In genomic region chr17:40557531-40558299, GRCh38 we compare ENCODE assay signal across 12 cellular contexts. TPM values are rescaled to one million over a fixed set of nuclear protein-coding genes. Genes with fewer than 3 reads are reported as not detected.
DNase-seq lines count a peak whose midpoint lies in the region; ATAC-seq and TF ChIP-seq lines count a peak whose summit lies in the region.
"Had no signal": no experiment of that assay in that cellular context is flagged by ENCODE, and none has a peak within 500 bp of the region (broad histone marks: within the 10 kb centered on the region; RNA-seq: fewer than 3 reads in every experiment).

No MANE protein-coding gene starts in this region.

- H3K27me3 Mint-ChIP-seq in activated CD4-positive, alpha-beta memory T cell treated with anti-CD3 and anti-CD28 coated beads, Interleukin-2, amount 10 ng/mL, durations not matched to agents 7 days and 5 days = peaks cover 15% of the 10 kb centered on the region
- H3K27me3 Mint-ChIP-seq in endothelial cell (ENCODE audit: unreplicated experiment) = peaks cover 6% of the 10 kb centered on the region

- POLR2A ChIA-PET in activated CD4-positive, alpha-beta memory T cell treated with anti-CD3 and anti-CD28 coated beads, Interleukin-2, amount 10 ng/mL, durations not matched to agents 7 days and 5 days (lab: Charles Lee) = interaction anchor here (1.7 to 7.4 kb wide), 4 partner anchors 9 to 138 kb away, joined by 4 to 81 read pairs (median 58); partner anchors contain the start of gene TOP2A

- H3K4me3 Mint-ChIP-seq in activated CD4-positive, alpha-beta memory T cell treated with anti-CD3 and anti-CD28 coated beads, Interleukin-2, amount 10 ng/mL, durations not matched to agents 7 days and 5 days = no peak overlapping the region
- no peak overlapping the region for H3K4me3 Mint-ChIP-seq in stimulated activated effector memory CD8-positive, alpha-beta T cell treated with anti-CD3 and anti-CD28 coated beads, Interleukin-12 subunit alpha, Interleukin-12 subunit beta, amount 100 ng/mL, for 72 hours
- H3K4me3 Mint-ChIP-seq in endothelial cell (ENCODE audit: unreplicated experiment) = no peak overlapping the region

- no peaks in the 10 kb centered on the region for H3K9me3 Mint-ChIP-seq in activated CD4-positive, alpha-beta memory T cell treated with anti-CD3 and anti-CD28 coated beads, Interleukin-2, amount 10 ng/mL, durations not matched to agents 7 days and 5 days
- H3K9me3 Mint-ChIP-seq in stimulated activated effector memory CD8-positive, alpha-beta T cell treated with anti-CD3 and anti-CD28 coated beads, Interleukin-12 subunit alpha, Interleukin-12 subunit beta, amount 100 ng/mL, for 72 hours = no peaks in the 10 kb centered on the region
- no peaks in the 10 kb centered on the region for H3K9me3 Mint-ChIP-seq in endothelial cell (ENCODE audit: unreplicated experiment)

- peak; percentile 3 for DNase-seq in GM13977 (ENCODE audit: low spot score)
- peak; percentile 15 for DNase-seq in activated CD4-positive, alpha-beta memory T cell treated with anti-CD3 and anti-CD28 coated beads, Interleukin-2, amount 10 ng/mL, durations not matched to agents 7 days and 5 days
- DNase-seq in left ventricle myocardium superior = peak; percentile 66
- DNase-seq in stimulated activated effector memory CD8-positive, alpha-beta T cell treated with anti-CD3 and anti-CD28 coated beads, Interleukin-12 subunit alpha, Interleukin-12 subunit beta, amount 100 ng/mL, for 72 hours (ENCODE audit: low spot score in 2 of 2) = no peak
- DNase-seq in endothelial cell (ENCODE audit: low spot score) = no peak
- no peak for DNase-seq in DMS 273 (lab: John Stamatoyannopoulos, UW; ENCODE audit: unreplicated experiment)
- DNase-seq in germinal center (ENCODE audit: low spot score) = no peak
- DNase-seq: Karpas-422 had no signal

- intact Hi-C loops in left ventricle myocardium superior (cut with micrococcal nuclease) = no loop called here

- no peak overlapping the region for H3K27ac Mint-ChIP-seq in activated CD4-positive, alpha-beta memory T cell treated with anti-CD3 and anti-CD28 coated beads, Interleukin-2, amount 10 ng/mL, durations not matched to agents 7 days and 5 days
- peak overlapping the region; percentile 52 for H3K27ac Mint-ChIP-seq in stimulated activated effector memory CD8-positive, alpha-beta T cell treated with anti-CD3 and anti-CD28 coated beads, Interleukin-12 subunit alpha, Interleukin-12 subunit beta, amount 100 ng/mL, for 72 hours
- no peak overlapping the region for H3K27ac Mint-ChIP-seq in endothelial cell (ENCODE audit: unreplicated experiment)

- peaks cover 41% of the 10 kb centered on the region for H3K36me3 Mint-ChIP-seq in activated CD4-positive, alpha-beta memory T cell treated with anti-CD3 and anti-CD28 coated beads, Interleukin-2, amount 10 ng/mL, durations not matched to agents 7 days and 5 days (ENCODE audit: low read depth)
- H3K36me3 Mint-ChIP-seq in stimulated activated effector memory CD8-positive, alpha-beta T cell treated with anti-CD3 and anti-CD28 coated beads, Interleukin-12 subunit alpha, Interleukin-12 subunit beta, amount 100 ng/mL, for 72 hours = peaks cover 100% of the 10 kb centered on the region
- H3K36me3 Mint-ChIP-seq in endothelial cell (ENCODE audit: low read depth, unreplicated experiment) = no peaks in the 10 kb centered on the region

- CTCF ChIA-PET in activated CD4-positive, alpha-beta memory T cell treated with anti-CD3 and anti-CD28 coated beads, Interleukin-2, amount 10 ng/mL, durations not matched to agents 7 days and 5 days (lab: Charles Lee) = interaction anchor here (0.6 to 13.0 kb wide), 4 partner anchors 20 to 195 kb away, joined by 3 to 266 read pairs (median 32); partner anchors contain the start of gene TOP2A

- peak; percentile 12 for ATAC-seq in left ventricle myocardium superior
- ATAC-seq in stimulated activated effector memory CD8-positive, alpha-beta T cell treated with anti-CD3 and anti-CD28 coated beads, Interleukin-12 subunit alpha, Interleukin-12 subunit beta, amount 100 ng/mL, for 72 hours = no peak
- ATAC-seq in GM21390 (IDR thresholded peaks at IDR 0.05; ENCODE audit: unreplicated experiment) = no peak
- ATAC-seq: HCT116 had no signal

- in situ Hi-C loops in GM13977 (cut with MboI; ENCODE audit: low pct_unique_long_range_greater_than_20kb, low sequenced_read_pairs, unreplicated experiment) = no loop called here

- no peak for TF ChIP-seq CTCF in GM13977 (IDR thresholded peaks at IDR 0.05; ENCODE audit: extremely low read depth, insufficient read depth, missing control alignments)
- TF ChIP-seq CTCF in endothelial cell (IDR thresholded peaks at IDR 0.05; ENCODE audit: unreplicated experiment) = no peak

- H3K4me1 Mint-ChIP-seq in activated CD4-positive, alpha-beta memory T cell treated with anti-CD3 and anti-CD28 coated beads, Interleukin-2, amount 10 ng/mL, durations not matched to agents 7 days and 5 days = peaks cover 73% of the 10 kb centered on the region
- H3K4me1 Mint-ChIP-seq in stimulated activated effector memory CD8-positive, alpha-beta T cell treated with anti-CD3 and anti-CD28 coated beads, Interleukin-12 subunit alpha, Interleukin-12 subunit beta, amount 100 ng/mL, for 72 hours = peaks cover 78% of the 10 kb centered on the region
- peaks cover 46% of the 10 kb centered on the region for H3K4me1 Mint-ChIP-seq in endothelial cell (ENCODE audit: unreplicated experiment)

RNA-seq across cellular contexts. Expression of gene CCR7, which starts 7.6 kb away (rescaled TPM):
- 10 to 100 TPM; 43.3 to 44.6 TPM for total RNA-seq in activated CD4-positive, alpha-beta memory T cell treated with anti-CD3 and anti-CD28 coated beads, Interleukin-2, amount 10 ng/mL, durations not matched to agents 7 days and 5 days
- total RNA-seq in left ventricle myocardium superior = 0.22 TPM
- total RNA-seq in endothelial cell (ENCODE audit: unreplicated experiment) = 0.51 TPM
- total RNA-seq: renal cortical epithelial cell, thoracic aorta had no signal

RNA-seq across cellular contexts. Expression of gene TNS4, which starts 56.3 kb away (rescaled TPM):
- 10 to 100 TPM in 1 of 2 experiments, 1 to 10 TPM in 1; 9.5 to 12.7 TPM for total RNA-seq in activated CD4-positive, alpha-beta memory T cell treated with anti-CD3 and anti-CD28 coated beads, Interleukin-2, amount 10 ng/mL, durations not matched to agents 7 days and 5 days
- not detected for total RNA-seq in left ventricle myocardium superior
- total RNA-seq in endothelial cell (ENCODE audit: unreplicated experiment) = 0.08 TPM

Comparison
In these comparisons a context has a peak if more than half of its experiments do, and no peak if none do; other contexts are left out.
1. DNase-seq: peak in GM13977 (single experiment), activated CD4-positive, alpha-beta memory T cell treated with anti-CD3 and anti-CD28 coated beads, Interleukin-2, amount 10 ng/mL, durations not matched to agents 7 days and 5 days (single experiment) and left ventricle myocardium superior (single experiment); none in stimulated activated effector memory CD8-positive, alpha-beta T cell treated with anti-CD3 and anti-CD28 coated beads, Interleukin-12 subunit alpha, Interleukin-12 subunit beta, amount 100 ng/mL, for 72 hours (0 of 2), endothelial cell (single experiment), DMS 273 (single experiment) and germinal center (single experiment).
2. RNA of gene CCR7, which starts 7.6 kb away (total RNA-seq): 43.3 to 44.6 TPM in activated CD4-positive, alpha-beta memory T cell treated with anti-CD3 and anti-CD28 coated beads, Interleukin-2, amount 10 ng/mL, durations not matched to agents 7 days and 5 days; 0.51 TPM in endothelial cell (single experiment) and 0.22 TPM in left ventricle myocardium superior (single experiment); every median in the first group is over 10 times any median in the second.